Comparison of ENCODE assay signal across 6 cellular contexts in genomic region chr19:46731584-46731983, GRCh38. TPM values are rescaled to one million over a fixed set of nuclear protein-coding genes. Genes with fewer than 3 reads are reported as not detected.
DNase-seq lines count a peak whose midpoint lies in the region; ATAC-seq and TF ChIP-seq lines count a peak whose summit lies in the region.
"Had no signal": no experiment of that assay in that cellular context is flagged by ENCODE, and none has a peak within 500 bp of the region (broad histone marks: within the 10 kb centered on the region; RNA-seq: fewer than 3 reads in every experiment).

No MANE protein-coding gene starts in this region.

- ATAC-seq in Right ventricle myocardium superior (ENCODE audit: poor library complexity) (peak; percentile 7), omental fat pad (ENCODE audit: low FRiP score) (no peak)

- intact Hi-C loops in Right ventricle myocardium superior (cut with DNase I) = loop anchor here (10.0 kb wide), 1 partner anchor 127 kb away; the partner anchor contains the start of gene CALM3
- intact Hi-C loops in cardiac septum (cut with DNase I) = no loop called here

- TF ChIP-seq CTCF in omental fat pad (IDR thresholded peaks at IDR 0.05) = no peak

- peak overlapping the region; percentile 69 for H3K27ac ChIP-seq in temporal lobe (ENCODE audit: low read depth, low read length)
- H3K27ac ChIP-seq: KMS-11 had no signal

- DNase-seq in Right ventricle myocardium superior (peak; percentile 31), cardiac septum (ENCODE audit: low spot score) (no peak), omental fat pad (ENCODE audit: low spot score) (no peak)
- DNase-seq: activated CD4-positive, alpha-beta T cell treated with anti-CD3 and anti-CD28 coated beads for 4 hours had no signal

RNA-seq across cellular contexts. Expression of gene FKRP, which starts 14.3 kb away (rescaled TPM):
- 13.9 TPM for total RNA-seq in Right ventricle myocardium superior
- 24.2 TPM for total RNA-seq in cardiac septum
- 8.6 TPM for total RNA-seq in temporal lobe
- total RNA-seq in omental fat pad = 10 to 100 TPM in 3 of 4 donors, 1 to 10 TPM in 1; 9.2 to 20.5 (median 13.9) TPM

RNA-seq across cellular contexts. Expression of gene STRN4, which starts 14.7 kb away (rescaled TPM):
- total RNA-seq in Right ventricle myocardium superior (38.4 TPM), cardiac septum (54.2 TPM), temporal lobe (89.5 TPM), omental fat pad (10 to 100 TPM; 33.6 to 92.3 (median 64.7) TPM)

RNA-seq across cellular contexts. Expression of gene PRKD2, which starts 14.7 kb away (rescaled TPM):
- total RNA-seq in Right ventricle myocardium superior (10.1 TPM), cardiac septum (13.3 TPM), temporal lobe (8.9 TPM), omental fat pad (10 to 100 TPM; 11.8 to 41.3 (median 19.5) TPM)

RNA-seq across cellular contexts. Expression of gene SLC1A5, which starts 56.8 kb away (rescaled TPM):
- 7.0 TPM for total RNA-seq in Right ventricle myocardium superior
- total RNA-seq in cardiac septum = 6.8 TPM
- 2.2 TPM for total RNA-seq in temporal lobe
- 100 to 1,000 TPM in 3 of 4 donors, 10 to 100 TPM in 1; 86.7 to 158 (median 140) TPM for total RNA-seq in omental fat pad
